ENCODE assay signal across 8 cellular contexts in genomic region chr17:38353084-38353604, GRCh38. TPM values are rescaled to one million over a fixed set of nuclear protein-coding genes. Genes with fewer than 3 reads are reported as not detected.
DNase-seq lines count a peak whose midpoint lies in the region; ATAC-seq and TF ChIP-seq lines count a peak whose summit lies in the region.

No MANE protein-coding gene starts in this region.

- no peak for DNase-seq in GM06990 (ENCODE audit: extremely low read depth, insufficient read length)
- no peak for DNase-seq in RWPE1 (ENCODE audit: low spot score)
- peak; percentile 15 for DNase-seq in fibroblast of mammary gland (ENCODE audit: low read depth)
- DNase-seq in psoas muscle: no peak
- no peak for DNase-seq in SIG-M5 (lab: John Stamatoyannopoulos, UW)
- DNase-seq in GM03348 (ENCODE audit: low spot score): no peak

- POLR2A ChIA-PET in RWPE1 (lab: Yijun Ruan, JAX; ENCODE audit: low non-redundant PET): no interaction called here

- intact Hi-C loops in psoas muscle (cut with DNase I): loop anchor here in 1 of 2 donors (10.0 kb wide), 2 partner anchors 58 to 132 kb away; partner anchors contain the start of gene MRPL45

- ATAC-seq in psoas muscle (peak in 2 of 4 donors; percentile 12 to 45), HG02970 (IDR thresholded peaks at IDR 0.05; ENCODE audit: low FRiP score, unreplicated experiment) (no peak), GM21367 (IDR thresholded peaks at IDR 0.05; ENCODE audit: unreplicated experiment) (no peak)

- TF ChIP-seq CTCF in GM06990 (IDR thresholded peaks at IDR 0.05; ENCODE audit: insufficient read depth, low read length, poor library complexity, severe bottlenecking): no peak
- TF ChIP-seq CTCF in RWPE1 (conservative IDR thresholded peaks at IDR 0.05; ENCODE audit: low read depth): no peak
- TF ChIP-seq CTCF in fibroblast of mammary gland (conservative IDR thresholded peaks at IDR 0.05; ENCODE audit: control insufficient read depth, insufficient read depth, low read depth, low read length): no peak
- TF ChIP-seq CTCF in psoas muscle (IDR thresholded peaks at IDR 0.05): no peak

- WGBS in psoas muscle, 3 donors: 6 to 10% (median 9%) methylated on average over 8 of the region's 8 CpGs

- H3K36me3 ChIP-seq in GM06990 (ENCODE audit: control insufficient read depth, insufficient read depth, low read length) (no peaks in the 10 kb centered on the region), psoas muscle (ENCODE audit: insufficient read depth in 1 of 2, low read depth in 1 of 2) (no peaks in the 10 kb centered on the region)

- H3K4me3 ChIP-seq in GM06990 (replicated peaks; ENCODE audit: low read depth, low read length) (peak overlapping the region; percentile 78), fibroblast of mammary gland (ENCODE audit: control insufficient read depth, low read depth, low read length) (peak overlapping the region; percentile 70), psoas muscle (peak overlapping the region; percentile 92)

- H3K27me3 ChIP-seq in GM06990 (replicated peaks; ENCODE audit: control insufficient read depth, insufficient read depth, low read length) (no peaks in the 10 kb centered on the region), psoas muscle (ENCODE audit: insufficient read depth in 3 of 3, low read length in 2 of 3) (no peaks in the 10 kb centered on the region)

- no peaks in the 10 kb centered on the region for H3K9me3 ChIP-seq in psoas muscle

- CTCF ChIA-PET in RWPE1 (lab: Yijun Ruan, JAX): interaction anchor here (0.6 to 2.0 kb wide), 5 partner anchors 8 to 82 kb away, joined by 3 to 5 read pairs (median 4); no protein-coding TSS in a partner anchor

- H3K27ac ChIP-seq in RWPE1: peak overlapping the region; percentile 81
- peak overlapping the region; percentile 84 for H3K27ac ChIP-seq in psoas muscle

- H3K4me1 ChIP-seq in psoas muscle: peaks cover 48% of the 10 kb centered on the region

RNA-seq across cellular contexts. Expression of gene SOCS7, which starts 1.5 kb away (rescaled TPM):
- total RNA-seq in psoas muscle: 10 to 100 TPM; 21.1 to 26.5 (median 24.5) TPM
- 10 to 100 TPM in 1 of 3 donors, 1 to 10 TPM in 2; 6.6 to 28.9 (median 7.2) TPM for polyA plus RNA-seq in psoas muscle

RNA-seq across cellular contexts. Expression of gene GPR179, which starts 9.4 kb away (rescaled TPM):
- total RNA-seq in psoas muscle: 1 to 10 TPM in 2 of 4 donors, under 1 TPM in 2; 0.42 to 2.5 (median 0.91) TPM
- polyA plus RNA-seq in psoas muscle: under 1 TPM; 0.07 to 0.70 (median 0.09) TPM

RNA-seq across cellular contexts. Expression of gene MRPL45, which starts 56.2 kb away (rescaled TPM):
- 10 to 100 TPM; 36.0 to 55.5 (median 46.7) TPM for total RNA-seq in psoas muscle
- 100 to 1,000 TPM in 1 of 3 donors, 10 to 100 TPM in 2; 49.2 to 132 (median 67.7) TPM for polyA plus RNA-seq in psoas muscle
